ENCODE assay signal across 26 cellular contexts in the genomic region with DNA sequence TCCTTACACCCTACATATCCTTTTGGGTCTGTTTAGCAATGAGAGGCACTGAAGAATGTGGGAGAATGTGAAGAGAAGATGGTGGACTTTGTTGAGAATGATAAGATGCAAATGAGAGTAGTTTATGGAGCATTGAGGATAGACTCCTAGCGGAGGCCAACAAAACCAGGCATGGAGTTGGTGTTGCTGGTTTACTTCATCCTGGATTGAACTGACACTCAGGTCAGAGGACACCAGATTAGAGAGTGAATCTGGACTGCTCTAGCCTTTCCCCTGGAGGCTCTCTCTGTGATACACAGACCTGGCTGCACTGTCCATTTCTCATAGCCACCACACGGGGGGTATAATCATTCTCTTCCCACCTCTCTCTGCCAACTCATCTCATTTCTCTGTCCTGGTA.
DNase-seq lines count a peak whose midpoint lies in the region; ATAC-seq and TF ChIP-seq lines count a peak whose summit lies in the region.
"Had no signal": no experiment of that assay in that cellular context is flagged by ENCODE, and none has a peak within 500 bp of the region (broad histone marks: within the 10 kb centered on the region; RNA-seq: fewer than 3 reads in every experiment).

No MANE protein-coding gene starts in this region.

- peaks cover 0 to 16% of the 10 kb centered on the region in 2 donors for H3K4me1 ChIP-seq in ascending aorta
- peaks cover 13% of the 10 kb centered on the region for H3K4me1 ChIP-seq in mesenchymal stem cell (ENCODE audit: control insufficient read depth, insufficient read depth, low read depth, low read length)
- H3K4me1 ChIP-seq in ovary (ENCODE audit: insufficient read depth): no peaks in the 10 kb centered on the region
- H3K4me1 ChIP-seq in naive thymus-derived CD4-positive, alpha-beta T cell (ENCODE audit: control insufficient read depth in 2 of 2, insufficient read depth in 2 of 2, low read length in 2 of 2): no peaks in the 10 kb centered on the region

- H3K9me3 Mint-ChIP-seq in naive thymus-derived CD4-positive, alpha-beta T cell: no peaks in the 10 kb centered on the region
- H3K9me3 Mint-ChIP-seq: nephron progenitor cell had no signal

- H3K27me3 Mint-ChIP-seq in naive thymus-derived CD4-positive, alpha-beta T cell: no peaks in the 10 kb centered on the region
- H3K27me3 Mint-ChIP-seq: activated T-cell treated with anti-CD3 and anti-CD28 coated beads, Interleukin-2, amount 50 U/mL, for 24 hours had no signal

- no peak overlapping the region for H2BK12ac ChIP-seq in mesenchymal stem cell (ENCODE audit: low read length in 2 of 2)

- no peak for TF ChIP-seq EP300 in ovary (IDR thresholded peaks at IDR 0.05)

- POLR2A ChIA-PET in AG04450 (lab: Yijun Ruan, JAX): no interaction called here
- POLR2A ChIA-PET in naive thymus-derived CD4-positive, alpha-beta T cell (lab: Charles Lee): no interaction called here

- TF ChIP-seq POLR2A in ovary (IDR thresholded peaks at IDR 0.05): no peak

- no peak overlapping the region for H4K91ac ChIP-seq in mesenchymal stem cell (ENCODE audit: low read length)

- TF ChIP-seq CTCF in AG04450 (IDR thresholded peaks at IDR 0.05; ENCODE audit: low read depth, low read length) (no peak), ascending aorta (IDR thresholded peaks at IDR 0.05) (no peak), ovary (IDR thresholded peaks at IDR 0.05) (no peak)

- intact Hi-C loops in ascending aorta (cut with DNase I): no loop called here
- intact Hi-C loops in ovary (cut with DNase I): no loop called here
- intact Hi-C loops in naive thymus-derived CD4-positive, alpha-beta T cell (cut with micrococcal nuclease): no loop called here

- H3K27ac ChIP-seq in AG04450 (ENCODE audit: low read depth, low read length): peak overlapping the region; percentile 47
- peak overlapping the region; percentile 53 to 94 for H3K27ac ChIP-seq in ascending aorta
- no peak overlapping the region for H3K27ac ChIP-seq in mesenchymal stem cell (ENCODE audit: low read length, poor library complexity, severe bottlenecking)
- no peak overlapping the region for H3K27ac ChIP-seq in ovary
- H3K27ac ChIP-seq in naive thymus-derived CD4-positive, alpha-beta T cell (ENCODE audit: low read depth, low read length): no peak overlapping the region
- H3K27ac ChIP-seq: BLaER1 treated with 17β-estradiol and CSF1 and Interleukin-3, amounts not matched to agents 10 nM and 100 nM; heart right ventricle; PC-9 had no signal

- H3K9me3 ChIP-seq in AG04450 (ENCODE audit: control insufficient read depth, insufficient read depth, low read length) (no peaks in the 10 kb centered on the region), ascending aorta (no peaks in the 10 kb centered on the region), mesenchymal stem cell (ENCODE audit: control insufficient read depth, low read length) (no peaks in the 10 kb centered on the region), ovary (no peaks in the 10 kb centered on the region)
- no peaks in the 10 kb centered on the region for H3K9me3 ChIP-seq in naive thymus-derived CD4-positive, alpha-beta T cell (ENCODE audit: control insufficient read depth in 2 of 3, low read length in 3 of 3)
- H3K9me3 ChIP-seq: heart right ventricle had no signal

- H4K8ac ChIP-seq in mesenchymal stem cell (ENCODE audit: low read length): no peak overlapping the region

- H3K79me1 ChIP-seq in mesenchymal stem cell (replicated peaks; ENCODE audit: low read length, poor library complexity, severe bottlenecking): peaks cover 25% of the 10 kb centered on the region

- peaks cover 94 to 99% of the 10 kb centered on the region in 2 donors for H3K36me3 ChIP-seq in ascending aorta
- peaks cover 43 to 46% of the 10 kb centered on the region in 2 experiments for H3K36me3 ChIP-seq in mesenchymal stem cell (ENCODE audit: control insufficient read depth in 1 of 2, insufficient read depth in 2 of 2, low read depth in 1 of 2, low read length in 2 of 2)
- H3K36me3 ChIP-seq in ovary: no peaks in the 10 kb centered on the region
- peaks cover 0 to 11% (median 0%) of the 10 kb centered on the region in 3 experiments for H3K36me3 ChIP-seq in naive thymus-derived CD4-positive, alpha-beta T cell (ENCODE audit: control insufficient read depth in 2 of 3, insufficient read depth in 3 of 3, low read length in 3 of 3)

- H3K4ac ChIP-seq in mesenchymal stem cell (ENCODE audit: low read depth in 1 of 2, low read length in 2 of 2): no peak overlapping the region

- H3K4me3 ChIP-seq in AG04450 (ENCODE audit: low read depth, low read length) (no peak overlapping the region), ascending aorta (no peak overlapping the region), mesenchymal stem cell (ENCODE audit: insufficient read depth in 1 of 2, low read depth in 1 of 2, low read length in 2 of 2) (no peak overlapping the region), ovary (no peak overlapping the region)
- H3K4me3 ChIP-seq in naive thymus-derived CD4-positive, alpha-beta T cell (ENCODE audit: low read length): no peak overlapping the region
- H3K4me3 ChIP-seq: BLaER1 treated with 17β-estradiol and CSF1 and Interleukin-3, amounts not matched to agents 10 nM and 100 nM; dorsolateral prefrontal cortex; heart right ventricle; PC-9 had no signal

- no peak overlapping the region for H2AFZ ChIP-seq in mesenchymal stem cell (ENCODE audit: low read depth, low read length)
- H2AFZ ChIP-seq: PC-9 had no signal

- CTCF ChIA-PET in AG04450 (lab: Charles Lee): no interaction called here
- CTCF ChIA-PET in naive thymus-derived CD4-positive, alpha-beta T cell (lab: Charles Lee): no interaction called here

- no peak overlapping the region for H3K23ac ChIP-seq in mesenchymal stem cell (ENCODE audit: low read length in 2 of 2)

- ATAC-seq in naive thymus-derived CD4-positive, alpha-beta T cell: no peak
- ATAC-seq: heart right ventricle; stimulated activated naive CD8-positive, alpha-beta T cell treated with anti-CD3 and anti-CD28 coated beads, Interleukin-15, Interleukin-2, amounts not matched to agents 100 U/mL and 50 U/mL, for 24 hours had no signal

- 91% methylated on average over 2 of the region's 2 CpGs for WGBS in mesenchymal stem cell
- 88 to 93% (median 90%) methylated on average over 2 of the region's 2 CpGs for WGBS in ovary, 3 donors

- peaks cover 0 to 41% (median 0%) of the 10 kb centered on the region in 7 donors for H3K4me1 Mint-ChIP-seq in naive thymus-derived CD4-positive, alpha-beta T cell

- no peak overlapping the region for H3K9ac ChIP-seq in mesenchymal stem cell (ENCODE audit: low read length)
- H3K9ac ChIP-seq: BLaER1 treated with 17β-estradiol and CSF1 and Interleukin-3, amounts not matched to agents 10 nM and 100 nM had no signal

- no peak overlapping the region for H3K4me2 ChIP-seq in mesenchymal stem cell (ENCODE audit: low read length, poor library complexity, severe bottlenecking)
- H3K4me2 ChIP-seq: PC-9 had no signal

- no peak overlapping the region for H2BK15ac ChIP-seq in mesenchymal stem cell (ENCODE audit: low read depth, poor library complexity, severe bottlenecking)

- DNase-seq in AG04450 (ENCODE audit: low read depth, low spot score): no peak
- DNase-seq in ELF-1 (ENCODE audit: low read depth, low spot score): peak; percentile 37
- no peak for DNase-seq in ascending aorta (ENCODE audit: low spot score in 2 of 2)
- no peak for DNase-seq in mesenchymal stem cell
- DNase-seq in ovary: no peak
- DNase-seq in HUDEP-2 (lab: John Stamatoyannopoulos, UW; ENCODE audit: unreplicated experiment in 76 of 76): no peak
- no peak for DNase-seq in midbrain (lab: John Stamatoyannopoulos, UW)
- no peak for DNase-seq in naive thymus-derived CD4-positive, alpha-beta T cell
- DNase-seq: ACHN; activated CD4-positive, alpha-beta T cell treated with anti-CD3 and anti-CD28 coated beads for 4 hours; activated T-cell treated with anti-CD3 and anti-CD28 coated beads, Interleukin-2, amount 50 U/mL, for 24 hours; COR-L47; dorsolateral prefrontal cortex; foreskin melanocyte; HCEC 1CT; heart right ventricle; kidney; NCI-H1436 treated with DMSO at 0.1 percent for 48 hours; NCI-H2081 treated with DMSO at 0.1 percent for 48 hours; NCI-H226; nephron progenitor cell; PC-9; Right ventricle myocardium superior; small intestine; stimulated activated naive CD8-positive, alpha-beta T cell treated with anti-CD3 and anti-CD28 coated beads, Interleukin-15, Interleukin-2, amounts not matched to agents 100 U/mL and 50 U/mL, for 24 hours had no signal

- H2BK120ac ChIP-seq in mesenchymal stem cell (ENCODE audit: low read depth, low read length): no peak overlapping the region

- H3K27me3 ChIP-seq in AG04450 (ENCODE audit: control insufficient read depth, insufficient read depth, low read length): no peaks in the 10 kb centered on the region
- no peaks in the 10 kb centered on the region for H3K27me3 ChIP-seq in ascending aorta
- no peaks in the 10 kb centered on the region for H3K27me3 ChIP-seq in mesenchymal stem cell (ENCODE audit: control insufficient read depth in 1 of 2, insufficient read depth in 1 of 2, low read length in 2 of 2)
- H3K27me3 ChIP-seq in ovary: no peaks in the 10 kb centered on the region
- H3K27me3 ChIP-seq in naive thymus-derived CD4-positive, alpha-beta T cell (ENCODE audit: control insufficient read depth in 2 of 2, insufficient read depth in 2 of 2, low read length in 2 of 2): no peaks in the 10 kb centered on the region
- H3K27me3 ChIP-seq: BLaER1 treated with 17β-estradiol and CSF1 and Interleukin-3, amounts not matched to agents 10 nM and 100 nM; dorsolateral prefrontal cortex; heart right ventricle had no signal

- H3K4me3 Mint-ChIP-seq in naive thymus-derived CD4-positive, alpha-beta T cell: no peak overlapping the region
- H3K4me3 Mint-ChIP-seq: activated T-cell treated with anti-CD3 and anti-CD28 coated beads, Interleukin-2, amount 50 U/mL, for 24 hours; nephron progenitor cell had no signal

- no peak overlapping the region for H2BK5ac ChIP-seq in mesenchymal stem cell (ENCODE audit: low read depth, low read length, poor library complexity, severe bottlenecking)

- H3K36me3 Mint-ChIP-seq in naive thymus-derived CD4-positive, alpha-beta T cell: peaks cover 9 to 66% (median 31%) of the 10 kb centered on the region in 5 donors

- peak overlapping the region; percentile 20 for H2AK5ac ChIP-seq in mesenchymal stem cell (ENCODE audit: low read length, severe bottlenecking)

- H3K27ac Mint-ChIP-seq in naive thymus-derived CD4-positive, alpha-beta T cell: no peak overlapping the region
- H3K27ac Mint-ChIP-seq: nephron progenitor cell had no signal

- no peak overlapping the region for H3K18ac ChIP-seq in mesenchymal stem cell (ENCODE audit: low read depth in 1 of 2, low read length in 2 of 2)

- H3K14ac ChIP-seq in mesenchymal stem cell (ENCODE audit: low read length in 2 of 2): no peak overlapping the region

Comparison
In these comparisons a context has a peak if more than half of its experiments do, and no peak if none do; other contexts are left out.
1. H3K27ac ChIP-seq: peak in AG04450 (single experiment) and ascending aorta (2 of 2); none in mesenchymal stem cell (single experiment), ovary (0 of 2) and naive thymus-derived CD4-positive, alpha-beta T cell (single experiment).